19 cellular contexts compared by ENCODE assay signal in genomic region chr17:10088444-10088843, GRCh38.
"Had no signal": no experiment of that assay in that cellular context is flagged by ENCODE, and none has a peak within 500 bp of the region (broad histone marks: within the 10 kb centered on the region; RNA-seq: fewer than 3 reads in every experiment).

No MANE protein-coding gene starts in this region.

- H3K9me3 ChIP-seq: colonic mucosa, psoas muscle, thyroid gland had no signal

- H3K27me3 ChIP-seq: colonic mucosa, thyroid gland had no signal

- H3K4me3 ChIP-seq: colonic mucosa, left lung, psoas muscle, thyroid gland had no signal

- H3K4me1 Mint-ChIP-seq: activated CD4-positive, alpha-beta T cell treated with anti-CD3 and anti-CD28 coated beads, Interleukin-2, amount 10 ng/mL, durations not matched to agents 24 days and 14 days had no signal

- DNase-seq: activated B cell treated with CpG ODN at 0.5 μM for 24 hours; activated CD4-positive, alpha-beta T cell treated with anti-CD3 and anti-CD28 coated beads, Interleukin-2, amount 10 ng/mL, durations not matched to agents 24 days and 14 days; activated CD8-positive, alpha-beta memory T cell treated with anti-CD3 and anti-CD28 coated beads, Interleukin-2, amount 50 U/mL, for 48 hours; activated gamma-delta T cell treated with Interleukin-2 at 50 U/mL for 16 hours; amniotic stem cell; central memory CD4-positive, alpha-beta T cell; colonic mucosa; head of caudate nucleus; left lung; mesendoderm; nephron progenitor cell; psoas muscle; stimulated activated CD4-positive, alpha-beta T cell treated with anti-CD3 and anti-CD28 coated beads, Interleukin-12 subunit alpha, Interleukin-12 subunit beta, amount 100 ng/mL, for 4 hours; stimulated activated CD4-positive, alpha-beta T cell treated with anti-CD3 and anti-CD28 coated beads, Interleukin-2, amount 100 ng/mL, for 24 hours; SW 1271; thyroid gland had no signal

- FAIRE-seq: TTC549 had no signal

- H3K27ac Mint-ChIP-seq: activated B cell treated with CpG ODN at 0.5 μM for 24 hours; activated CD4-positive, alpha-beta T cell treated with anti-CD3 and anti-CD28 coated beads, Interleukin-2, amount 10 ng/mL, durations not matched to agents 24 days and 14 days; activated naive CD8-positive, alpha-beta T cell; nephron progenitor cell had no signal

- H3K36me3 Mint-ChIP-seq: activated naive CD8-positive, alpha-beta T cell had no signal

- ATAC-seq: esophagus mucosa, psoas muscle had no signal

- H3K27me3 Mint-ChIP-seq: activated B cell treated with CpG ODN at 0.5 μM for 24 hours; activated CD4-positive, alpha-beta T cell treated with anti-CD3 and anti-CD28 coated beads, Interleukin-2, amount 10 ng/mL, durations not matched to agents 24 days and 14 days; activated naive CD8-positive, alpha-beta T cell had no signal

- H3K27ac ChIP-seq: colonic mucosa, psoas muscle, thyroid gland had no signal

- H3K9me3 Mint-ChIP-seq: activated CD4-positive, alpha-beta T cell treated with anti-CD3 and anti-CD28 coated beads, Interleukin-2, amount 10 ng/mL, durations not matched to agents 24 days and 14 days had no signal

- H3K4me1 ChIP-seq: colonic mucosa, psoas muscle, thyroid gland had no signal

- H3K36me3 ChIP-seq: colonic mucosa, left lung, thyroid gland had no signal

- H3K4me3 Mint-ChIP-seq: activated B cell treated with CpG ODN at 0.5 μM for 24 hours; activated CD4-positive, alpha-beta T cell treated with anti-CD3 and anti-CD28 coated beads, Interleukin-2, amount 10 ng/mL, durations not matched to agents 24 days and 14 days; activated naive CD8-positive, alpha-beta T cell; nephron progenitor cell had no signal
